12 cellular contexts compared by ENCODE assay signal in genomic region chr21:45320261-45320990, GRCh38. TPM values are rescaled to one million over a fixed set of nuclear protein-coding genes. Genes with fewer than 3 reads are reported as not detected.
DNase-seq lines count a peak whose midpoint lies in the region; ATAC-seq and TF ChIP-seq lines count a peak whose summit lies in the region.
"Had no signal": no experiment of that assay in that cellular context is flagged by ENCODE, and none has a peak within 500 bp of the region (broad histone marks: within the 10 kb centered on the region; RNA-seq: fewer than 3 reads in every experiment).

No MANE protein-coding gene starts in this region.

- H3K4me3 ChIP-seq in BLaER1 = peak overlapping the region; percentile 58
- no peak overlapping the region for H3K4me3 ChIP-seq in fibroblast of lung (replicated peaks in 1 of 4; ENCODE audit: control extremely low read depth in 1 of 4, insufficient read depth in 1 of 4, low read depth in 3 of 4, low read length in 4 of 4)
- no peak overlapping the region for H3K4me3 ChIP-seq in prostate gland

- DNase-seq in NCI-H524 treated with DMSO at 0.1 percent for 48 hours (lab: John Stamatoyannopoulos, UW) (peak; percentile 43), fibroblast of lung (ENCODE audit: low read depth in 2 of 2) (no peak), prostate gland (ENCODE audit: low spot score) (no peak), ecto neural progenitor cell (ENCODE audit: low spot score) (no peak)
- DNase-seq in activated effector memory CD4-positive, alpha-beta T cell treated with anti-CD3 and anti-CD28 coated beads, Interleukin-2, amount 50 U/mL, for 16 hours = no peak
- DNase-seq: activated gamma-delta T cell treated with Interleukin-2 at 50 U/mL for 16 hours; NCI-H510A; stimulated activated CD4-positive, alpha-beta T cell treated with anti-CD3 and anti-CD28 coated beads, Interleukin-4, amount 100 ng/mL, for 24 hours had no signal

- H3K79me2 ChIP-seq in fibroblast of lung (ENCODE audit: control insufficient read depth, insufficient read depth, low read length) = no peaks in the 10 kb centered on the region

- H3K9me3 ChIP-seq in BLaER1 = no peaks in the 10 kb centered on the region
- no peaks in the 10 kb centered on the region for H3K9me3 ChIP-seq in fibroblast of lung (ENCODE audit: control insufficient read depth, insufficient read depth, low read depth, low read length)
- H3K9me3 ChIP-seq in prostate gland = no peaks in the 10 kb centered on the region

- H4K20me1 ChIP-seq in BLaER1 = peaks cover 9% of the 10 kb centered on the region
- no peaks in the 10 kb centered on the region for H4K20me1 ChIP-seq in fibroblast of lung (ENCODE audit: control insufficient read depth, extremely low read depth, insufficient read depth, low read length)

- H3K27me3 ChIP-seq in BLaER1 = no peaks in the 10 kb centered on the region
- no peaks in the 10 kb centered on the region for H3K27me3 ChIP-seq in fibroblast of lung (ENCODE audit: control insufficient read depth, insufficient read depth, low read length)
- no peaks in the 10 kb centered on the region for H3K27me3 ChIP-seq in prostate gland (replicated peaks; ENCODE audit: insufficient read depth)

- peak overlapping the region; percentile 91 for H3K27ac ChIP-seq in BLaER1
- H3K27ac ChIP-seq in fibroblast of lung (ENCODE audit: insufficient read depth, low read length) = peak overlapping the region; percentile 81
- H3K27ac ChIP-seq in prostate gland = peak overlapping the region; percentile 51 to 59
- H3K27ac ChIP-seq: C4-2B had no signal

- H3K4me1 ChIP-seq in BLaER1 (peaks cover 85% of the 10 kb centered on the region), fibroblast of lung (ENCODE audit: control insufficient read depth, extremely low read depth, insufficient read depth, low read length) (peaks cover 45% of the 10 kb centered on the region), prostate gland (replicated peaks) (no peaks in the 10 kb centered on the region)

- no peak overlapping the region for H2AFZ ChIP-seq in fibroblast of lung (ENCODE audit: low read length)

- 80% methylated on average over 19 of the region's 22 CpGs for WGBS in prostate gland

- intact Hi-C loops in prostate gland (cut with DNase I) = no loop called here

- ATAC-seq in HG03039 (IDR thresholded peaks at IDR 0.05; ENCODE audit: unreplicated experiment) = no peak
- no peak for ATAC-seq in GM18873 (IDR thresholded peaks at IDR 0.05; ENCODE audit: low FRiP score, unreplicated experiment)

- H3K36me3 ChIP-seq in BLaER1 = no peaks in the 10 kb centered on the region
- H3K36me3 ChIP-seq in fibroblast of lung (ENCODE audit: control insufficient read depth, insufficient read depth, low read length) = no peaks in the 10 kb centered on the region
- H3K36me3 ChIP-seq in prostate gland = no peaks in the 10 kb centered on the region

- TF ChIP-seq CTCF in fibroblast of lung (conservative IDR thresholded peaks at IDR 0.05 in 1 of 2, IDR thresholded peaks at IDR 0.05 in 1 of 2; ENCODE audit: low read depth in 1 of 2, low read length in 2 of 2) (no peak), prostate gland (IDR thresholded peaks at IDR 0.05) (no peak)

- TF ChIP-seq POLR2A in prostate gland (IDR thresholded peaks at IDR 0.05) = no peak

- peak overlapping the region; percentile 99 for H3K4me2 ChIP-seq in BLaER1
- no peak overlapping the region for H3K4me2 ChIP-seq in fibroblast of lung (ENCODE audit: extremely low read depth, insufficient read depth, low read length)

- H3K9ac ChIP-seq in BLaER1 = peak overlapping the region; percentile 63
- peak overlapping the region; percentile 26 for H3K9ac ChIP-seq in fibroblast of lung (ENCODE audit: insufficient read depth, low read length)

RNA-seq across cellular contexts. Expression of gene POFUT2, which starts 32.7 kb away (rescaled TPM):
- 34.2 and 56.0 TPM in 2 replicates for total RNA-seq in fibroblast of lung
- 39.3 and 60.3 TPM in 2 replicates for polyA plus RNA-seq in fibroblast of lung
- polyA plus RNA-seq in fibroblast of lung (2012) = 44.4 and 66.5 TPM in 2 replicates
- polyA minus RNA-seq in fibroblast of lung (ENCODE audit: low replicate concordance) = 24.8 and 27.4 TPM in 2 replicates
- 10 to 100 TPM; 20.2 to 52.4 TPM for total RNA-seq in prostate gland
